8 cellular contexts compared by ENCODE assay signal in genomic region chr12:2291182-2291832, GRCh38.
A peak's percentile ranks its signal among the peaks of the same experiment; 100 is the strongest.
DNase-seq lines count a peak whose midpoint lies in the region; ATAC-seq and TF ChIP-seq lines count a peak whose summit lies in the region.

No MANE protein-coding gene starts in this region.

- H3K36me3 Mint-ChIP-seq in activated B cell treated with CpG ODN at 0.5 μM for 24 hours (ENCODE audit: low read depth) (no peaks in the 10 kb centered on the region), glutamatergic neuron (ENCODE audit: unreplicated experiment) (no peaks in the 10 kb centered on the region)
- no peaks in the 10 kb centered on the region for H3K36me3 Mint-ChIP-seq in T-helper 2 cell treated with Interferon-gamma antibody and Interleukin-4, amounts not matched to agents 5 μg/mL and 100 μg/mL, for 36 hours (ENCODE audit: low read depth)

- ATAC-seq in activated B cell treated with CpG ODN at 0.5 μM for 24 hours (ENCODE audit: low read depth) = peak; percentile 64

- H3K4me3 Mint-ChIP-seq in activated B cell treated with CpG ODN at 0.5 μM for 24 hours (no peak overlapping the region), glutamatergic neuron (ENCODE audit: unreplicated experiment) (no peak overlapping the region)
- no peak overlapping the region for H3K4me3 Mint-ChIP-seq in T-helper 2 cell treated with Interferon-gamma antibody and Interleukin-4, amounts not matched to agents 5 μg/mL and 100 μg/mL, for 36 hours

- CTCF ChIA-PET in activated B cell treated with CpG ODN at 0.5 μM for 24 hours (lab: Charles Lee) = interaction anchor here (1.4 kb wide), 2 partner anchors 244 to 352 kb away, joined by 3 read pairs; no protein-coding TSS in a partner anchor

- H3K9me3 Mint-ChIP-seq in activated B cell treated with CpG ODN at 0.5 μM for 24 hours = no peaks in the 10 kb centered on the region
- H3K9me3 Mint-ChIP-seq in glutamatergic neuron (ENCODE audit: unreplicated experiment) = peaks cover 20% of the 10 kb centered on the region
- H3K9me3 Mint-ChIP-seq in T-helper 2 cell treated with Interferon-gamma antibody and Interleukin-4, amounts not matched to agents 5 μg/mL and 100 μg/mL, for 36 hours = no peaks in the 10 kb centered on the region

- peak; percentile 6 for DNase-seq in stimulated activated CD4-positive, alpha-beta T cell treated with anti-CD3 and anti-CD28 coated beads, Interleukin-12 subunit alpha, Interleukin-12 subunit beta, amount 100 ng/mL, for 4 hours
- no peak for DNase-seq in stimulated activated CD4-positive, alpha-beta T cell treated with anti-CD3 and anti-CD28 coated beads, Interleukin-4, amount 100 ng/mL, for 1 hour
- DNase-seq in MV-4-11 (lab: John Stamatoyannopoulos, UW) = peak; percentile 56
- no peak for DNase-seq in activated B cell treated with CpG ODN at 0.5 μM for 24 hours
- no peak for DNase-seq in glutamatergic neuron
- peak; percentile 30 for DNase-seq in stimulated activated CD4-positive, alpha-beta T cell treated with anti-CD3 and anti-CD28 coated beads, Interleukin-1b, Interleukin-23, amount 100 ng/mL, for 48 hours
- DNase-seq in T-helper 2 cell treated with Interferon-gamma antibody and Interleukin-4, amounts not matched to agents 5 μg/mL and 100 μg/mL, for 36 hours (ENCODE audit: low spot score) = no peak
- DNase-seq in GF-D8 (lab: John Stamatoyannopoulos, UW) = no peak

- H3K4me1 Mint-ChIP-seq in activated B cell treated with CpG ODN at 0.5 μM for 24 hours (peaks cover 8% of the 10 kb centered on the region), glutamatergic neuron (ENCODE audit: low read depth, unreplicated experiment) (peaks cover 49% of the 10 kb centered on the region)
- H3K4me1 Mint-ChIP-seq in T-helper 2 cell treated with Interferon-gamma antibody and Interleukin-4, amounts not matched to agents 5 μg/mL and 100 μg/mL, for 36 hours (ENCODE audit: low read depth) = peaks cover 6% of the 10 kb centered on the region

- H3K27me3 Mint-ChIP-seq in activated B cell treated with CpG ODN at 0.5 μM for 24 hours (peaks cover 11% of the 10 kb centered on the region), glutamatergic neuron (ENCODE audit: unreplicated experiment) (peaks cover 11% of the 10 kb centered on the region)
- no peaks in the 10 kb centered on the region for H3K27me3 Mint-ChIP-seq in T-helper 2 cell treated with Interferon-gamma antibody and Interleukin-4, amounts not matched to agents 5 μg/mL and 100 μg/mL, for 36 hours (ENCODE audit: low read depth)

- H3K27ac Mint-ChIP-seq in activated B cell treated with CpG ODN at 0.5 μM for 24 hours (no peak overlapping the region), glutamatergic neuron (ENCODE audit: unreplicated experiment) (no peak overlapping the region)
- H3K27ac Mint-ChIP-seq in T-helper 2 cell treated with Interferon-gamma antibody and Interleukin-4, amounts not matched to agents 5 μg/mL and 100 μg/mL, for 36 hours = no peak overlapping the region

- TF ChIP-seq CTCF in activated B cell treated with CpG ODN at 0.5 μM for 24 hours (IDR thresholded peaks at IDR 0.05) (peak; percentile 65), glutamatergic neuron (IDR thresholded peaks at IDR 0.05; ENCODE audit: partially characterized antibody, unreplicated experiment) (peak; percentile 94)

- POLR2A ChIA-PET in activated B cell treated with CpG ODN at 0.5 μM for 24 hours (lab: Charles Lee) = no interaction called here

- intact Hi-C loops in activated B cell treated with CpG ODN at 0.5 μM for 24 hours (cut with micrococcal nuclease) = loop anchor here (1.0 kb wide), 1 partner anchor 495 kb away; no protein-coding TSS in a partner anchor

Comparison
In these comparisons a context has a peak if more than half of its experiments do, and no peak if none do; other contexts are left out.
1. DNase-seq: peak in stimulated activated CD4-positive, alpha-beta T cell treated with anti-CD3 and anti-CD28 coated beads, Interleukin-12 subunit alpha, Interleukin-12 subunit beta, amount 100 ng/mL, for 4 hours (single experiment), MV-4-11 (single experiment) and stimulated activated CD4-positive, alpha-beta T cell treated with anti-CD3 and anti-CD28 coated beads, Interleukin-1b, Interleukin-23, amount 100 ng/mL, for 48 hours (single experiment); none in stimulated activated CD4-positive, alpha-beta T cell treated with anti-CD3 and anti-CD28 coated beads, Interleukin-4, amount 100 ng/mL, for 1 hour (single experiment), activated B cell treated with CpG ODN at 0.5 μM for 24 hours (single experiment), glutamatergic neuron (single experiment), T-helper 2 cell treated with Interferon-gamma antibody and Interleukin-4, amounts not matched to agents 5 μg/mL and 100 μg/mL, for 36 hours (single experiment) and GF-D8 (single experiment).